Comparison of ENCODE assay signal across 24 cellular contexts in genomic region chr12:71585218-71585617, GRCh38.
DNase-seq lines count a peak whose midpoint lies in the region; ATAC-seq and TF ChIP-seq lines count a peak whose summit lies in the region.
"Had no signal": no experiment of that assay in that cellular context is flagged by ENCODE, and none has a peak within 500 bp of the region (broad histone marks: within the 10 kb centered on the region; RNA-seq: fewer than 3 reads in every experiment).

No MANE protein-coding gene starts in this region.

- H3K9me3 Mint-ChIP-seq in MCF 10A (ENCODE audit: unreplicated experiment) = no peaks in the 10 kb centered on the region
- H3K9me3 Mint-ChIP-seq: CD8-positive, alpha-beta memory T cell had no signal

- H3K4me3 ChIP-seq in mammary epithelial cell (replicated peaks in 1 of 3; ENCODE audit: insufficient read depth in 1 of 3, low read depth in 2 of 3, low read length in 3 of 3) = no peak overlapping the region
- H3K4me3 ChIP-seq: A549, BLaER1 had no signal

- no peak overlapping the region for H3K4me3 Mint-ChIP-seq in MCF 10A (ENCODE audit: unreplicated experiment)
- H3K4me3 Mint-ChIP-seq: CD14-positive monocyte; CD4-positive, alpha-beta memory T cell; CD4-positive, CD25-positive, alpha-beta regulatory T cell; CD8-positive, alpha-beta memory T cell had no signal

- intact Hi-C loops in mammary epithelial cell (cut with micrococcal nuclease) (no loop called here), MCF 10A (cut with micrococcal nuclease) (no loop called here)

- no peak for ATAC-seq in foreskin keratinocyte
- ATAC-seq: A549 had no signal

- no peaks in the 10 kb centered on the region for H3K79me2 ChIP-seq in mammary epithelial cell (ENCODE audit: insufficient read depth, low read length)

- dilution Hi-C loops in mammary epithelial cell (cut with HindIII; ENCODE audit: low sequenced_read_pairs) = no loop called here

- no peak for TF ChIP-seq CTCF in mammary epithelial cell (conservative IDR thresholded peaks at IDR 0.05 in 1 of 2, IDR thresholded peaks at IDR 0.05 in 1 of 2; ENCODE audit: extremely low read depth in 1 of 2, insufficient read depth in 1 of 2, low read depth in 1 of 2, low read length in 2 of 2)
- no peak for TF ChIP-seq CTCF in MCF 10A (IDR thresholded peaks at IDR 0.05; ENCODE audit: unreplicated experiment)
- TF ChIP-seq CTCF in foreskin keratinocyte (conservative IDR thresholded peaks at IDR 0.05) = no peak

- peaks cover 3% of the 10 kb centered on the region for H3K4me1 ChIP-seq in mammary epithelial cell (ENCODE audit: insufficient read depth, low read length)
- peaks cover 4% of the 10 kb centered on the region for H3K4me1 ChIP-seq in foreskin keratinocyte
- H3K4me1 ChIP-seq: A549, BLaER1 had no signal

- no peak overlapping the region for H2AFZ ChIP-seq in mammary epithelial cell (ENCODE audit: low read depth, low read length)

- CTCF ChIA-PET in mammary epithelial cell (lab: Charles Lee; ENCODE audit: low non-redundant PET) (no interaction called here), MCF 10A (lab: Yijun Ruan, JAX) (no interaction called here)

- H3K4me2 ChIP-seq in mammary epithelial cell (ENCODE audit: insufficient read depth, low read depth, low read length) = no peak overlapping the region
- H3K4me2 ChIP-seq: A549, BLaER1 had no signal

- DNase-seq in mammary epithelial cell (peak; percentile 62), MCF 10A (ENCODE audit: unreplicated experiment) (no peak), ELR (ENCODE audit: low read depth) (peak; percentile 15), foreskin keratinocyte (peak; percentile 64 to 86), T-helper 1 cell (no peak), Ammon's horn (ENCODE audit: low spot score) (no peak)
- DNase-seq: AML-193; C1 segment of cervical spinal cord; CD4-positive, alpha-beta memory T cell; CD4-positive, CD25-positive, alpha-beta regulatory T cell; CD8-positive, alpha-beta memory T cell; COR-L47; DMS 273 treated with DMSO at 0.1 percent for 48 hours; DMS153; DMS53; DMS79; DND-41; EL; GF-D8 had no signal

- no peaks in the 10 kb centered on the region for H3K9me3 ChIP-seq in mammary epithelial cell (replicated peaks; ENCODE audit: insufficient read depth, low read length)
- H3K9me3 ChIP-seq: A549, BE2C, BLaER1 had no signal

- peaks cover 6% of the 10 kb centered on the region for H3K4me1 Mint-ChIP-seq in MCF 10A (ENCODE audit: insufficient read depth, unreplicated experiment)
- H3K4me1 Mint-ChIP-seq: CD14-positive monocyte; CD4-positive, alpha-beta memory T cell; CD4-positive, CD25-positive, alpha-beta regulatory T cell; CD8-positive, alpha-beta memory T cell had no signal

- H3K36me3 ChIP-seq in mammary epithelial cell (ENCODE audit: insufficient read depth, low read length) = no peaks in the 10 kb centered on the region
- H3K36me3 ChIP-seq: BLaER1 had no signal

- H3K27ac ChIP-seq in mammary epithelial cell (ENCODE audit: insufficient read depth, low read depth, low read length) (no peak overlapping the region), foreskin keratinocyte (no peak overlapping the region)
- H3K27ac ChIP-seq: 22Rv1, A549, BLaER1 had no signal

- H3K27me3 Mint-ChIP-seq in MCF 10A (ENCODE audit: insufficient read depth, unreplicated experiment) = no peaks in the 10 kb centered on the region

- POLR2A ChIA-PET in MCF 10A (lab: Yijun Ruan, JAX) = no interaction called here

- no peaks in the 10 kb centered on the region for H4K20me1 ChIP-seq in mammary epithelial cell (ENCODE audit: insufficient read depth, low read length)
- H4K20me1 ChIP-seq: BLaER1 had no signal

- 69% methylated on average over 1 of the region's 1 CpG for WGBS in mammary epithelial cell (ENCODE audit: low coverage, missing lambda C conversion rate)

- no peak overlapping the region for H3K9ac ChIP-seq in mammary epithelial cell (ENCODE audit: insufficient read depth, low read length)
- H3K9ac ChIP-seq: BLaER1 had no signal

- in situ Hi-C loops in mammary epithelial cell (cut with MboI; ENCODE audit: low sequenced_read_pairs in 2 of 2) = no loop called here

- no peaks in the 10 kb centered on the region for H3K36me3 Mint-ChIP-seq in MCF 10A (ENCODE audit: insufficient read depth, unreplicated experiment)
- H3K36me3 Mint-ChIP-seq: CD14-positive monocyte; CD4-positive, alpha-beta memory T cell; CD4-positive, CD25-positive, alpha-beta regulatory T cell had no signal

- no peak overlapping the region for H3K27ac Mint-ChIP-seq in MCF 10A (ENCODE audit: low read depth, unreplicated experiment)
- H3K27ac Mint-ChIP-seq: CD14-positive monocyte; CD4-positive, alpha-beta memory T cell; CD4-positive, CD25-positive, alpha-beta regulatory T cell; CD8-positive, alpha-beta memory T cell had no signal

- H3K27me3 ChIP-seq in mammary epithelial cell (ENCODE audit: insufficient read depth, low read length) (no peaks in the 10 kb centered on the region), foreskin keratinocyte (no peaks in the 10 kb centered on the region)
- H3K27me3 ChIP-seq: BE2C, BLaER1 had no signal

- BruUV-seq in mammary epithelial cell (replicated peaks; lab: Mats Ljungman, UMichigan) (no TSS peak), MCF 10A (replicated peaks; lab: Mats Ljungman, UMichigan) (no TSS peak)

Comparison
In these comparisons a context has a peak if more than half of its experiments do, and no peak if none do; other contexts are left out.
1. DNase-seq: peak in mammary epithelial cell (single experiment), ELR (single experiment) and foreskin keratinocyte (2 of 2); none in MCF 10A (single experiment), T-helper 1 cell (0 of 5) and Ammon's horn (single experiment).